In genomic region chr18:6785001-6785400, GRCh38 we compare ENCODE assay signal across 25 cellular contexts. TPM values are rescaled to one million over a fixed set of nuclear protein-coding genes. Genes with fewer than 3 reads are reported as not detected.
DNase-seq lines count a peak whose midpoint lies in the region; ATAC-seq and TF ChIP-seq lines count a peak whose summit lies in the region.
"Had no signal": no experiment of that assay in that cellular context is flagged by ENCODE, and none has a peak within 500 bp of the region (broad histone marks: within the 10 kb centered on the region; RNA-seq: fewer than 3 reads in every experiment).

No MANE protein-coding gene starts in this region.

- no peak for TF ChIP-seq CTCF in chondrocyte (IDR thresholded peaks at IDR 0.05)
- no peak for TF ChIP-seq CTCF in mesothelial cell of epicardium (IDR thresholded peaks at IDR 0.05; ENCODE audit: unreplicated experiment)
- TF ChIP-seq CTCF in smooth muscle cell (IDR thresholded peaks at IDR 0.05; ENCODE audit: borderline replicate concordance, insufficient read depth, poor library complexity, severe bottlenecking) = no peak

- no peaks in the 10 kb centered on the region for H3K27me3 ChIP-seq in smooth muscle cell (ENCODE audit: low read depth)
- H3K27me3 ChIP-seq: esophagus muscularis mucosa, right lobe of liver, SJCRH30 had no signal

- H3K9me3 ChIP-seq in smooth muscle cell (replicated peaks; ENCODE audit: low read depth) = no peaks in the 10 kb centered on the region
- H3K9me3 ChIP-seq: esophagus muscularis mucosa, right lobe of liver, SJCRH30 had no signal

- no peak for ATAC-seq in naive thymus-derived CD8-positive, alpha-beta T cell
- no peak for ATAC-seq in esophagus mucosa
- ATAC-seq: natural killer cell treated with Interleukin-12 subunit alpha and Interleukin-12 subunit beta and Interleukin-15 and Interleukin-18, amount 100 ng/mL, for 72 hours; right lobe of liver; stimulated activated naive B cell treated with anti-CD40 and anti-IgM and Interleukin-4, amounts not matched to agents 10 μg/mL and 1 μg/mL and 100 μg/mL, for 72 hours; T-cell had no signal

- H3K4me1 Mint-ChIP-seq in chondrocyte (ENCODE audit: low read depth) = peaks cover 43% of the 10 kb centered on the region
- peaks cover 54% of the 10 kb centered on the region for H3K4me1 Mint-ChIP-seq in mesothelial cell of epicardium
- no peaks in the 10 kb centered on the region for H3K4me1 Mint-ChIP-seq in naive thymus-derived CD8-positive, alpha-beta T cell
- H3K4me1 Mint-ChIP-seq: activated B cell treated with CpG ODN at 0.5 μM for 24 hours; activated naive CD4-positive, alpha-beta T cell treated with anti-CD3 and anti-CD28 coated beads, Interleukin-2, amount 10 ng/mL, durations not matched to agents 7 days and 5 days; CD4-positive, alpha-beta memory T cell; IgD-negative memory B cell; stimulated activated naive B cell treated with anti-CD40 and anti-IgM and Interleukin-4, amounts not matched to agents 10 μg/mL and 1 μg/mL and 100 μg/mL, for 72 hours; T-cell had no signal

- DNase-seq in GM03348 (ENCODE audit: low spot score) (peak; percentile 12), chondrocyte (ENCODE audit: low spot score) (no peak), mesothelial cell of epicardium (ENCODE audit: low spot score in 2 of 2, unreplicated experiment in 2 of 2) (no peak), smooth muscle cell (lab: John Stamatoyannopoulos, UW; ENCODE audit: unreplicated experiment) (no peak)
- no peak for DNase-seq in naive thymus-derived CD8-positive, alpha-beta T cell
- no peak for DNase-seq in stimulated activated CD4-positive, alpha-beta T cell treated with anti-CD3 and anti-CD28 coated beads, Interleukin-4, amount 100 ng/mL, for 1 hour
- DNase-seq: activated B cell treated with CpG ODN at 0.5 μM for 24 hours; activated CD4-positive, alpha-beta T cell treated with anti-CD3 and anti-CD28 coated beads, Interleukin-2, amount 50 U/mL, for 1 hour; activated naive CD4-positive, alpha-beta T cell treated with anti-CD3 and anti-CD28 coated beads, Interleukin-2, amount 10 ng/mL, durations not matched to agents 7 days and 5 days; amygdala; CD4-positive, alpha-beta memory T cell; cortex of kidney; H7; NCI-H1048; NCI-H187; posterior cingulate gyrus; right lobe of liver; SJCRH30; stimulated activated naive B cell treated with anti-CD40 and anti-IgM and Interleukin-4, amounts not matched to agents 10 μg/mL and 1 μg/mL and 100 μg/mL, for 72 hours; T-cell had no signal

- POLR2A ChIA-PET in naive thymus-derived CD8-positive, alpha-beta T cell (lab: Charles Lee) = no interaction called here

- H3K36me3 ChIP-seq in smooth muscle cell (ENCODE audit: low read depth) = no peaks in the 10 kb centered on the region
- H3K36me3 ChIP-seq: esophagus muscularis mucosa, right lobe of liver, SJCRH30 had no signal

- H3K9ac ChIP-seq in smooth muscle cell (ENCODE audit: low read depth) = no peak overlapping the region

- peaks cover 16% of the 10 kb centered on the region for H3K79me2 ChIP-seq in smooth muscle cell (ENCODE audit: low read depth)

- no peaks in the 10 kb centered on the region for H4K20me1 ChIP-seq in smooth muscle cell (ENCODE audit: low read depth)

- H3K36me3 Mint-ChIP-seq in chondrocyte (ENCODE audit: low read depth) (no peaks in the 10 kb centered on the region), mesothelial cell of epicardium (peaks cover 11% of the 10 kb centered on the region)
- H3K36me3 Mint-ChIP-seq in naive thymus-derived CD8-positive, alpha-beta T cell = no peaks in the 10 kb centered on the region
- H3K36me3 Mint-ChIP-seq: activated naive CD4-positive, alpha-beta T cell treated with anti-CD3 and anti-CD28 coated beads, Interleukin-2, amount 10 ng/mL, durations not matched to agents 7 days and 5 days; CD4-positive, alpha-beta memory T cell; IgD-negative memory B cell; natural killer cell treated with Interleukin-12 subunit alpha and Interleukin-12 subunit beta and Interleukin-15 and Interleukin-18, amount 100 ng/mL, for 72 hours; stimulated activated naive B cell treated with anti-CD40 and anti-IgM and Interleukin-4, amounts not matched to agents 10 μg/mL and 1 μg/mL and 100 μg/mL, for 72 hours; T-cell had no signal

- H2AFZ ChIP-seq in smooth muscle cell (ENCODE audit: low read depth) = no peak overlapping the region

- H3K27ac Mint-ChIP-seq in chondrocyte (ENCODE audit: unreplicated experiment) = peak overlapping the region; percentile 56
- H3K27ac Mint-ChIP-seq in mesothelial cell of epicardium = peak overlapping the region; percentile 96
- no peak overlapping the region for H3K27ac Mint-ChIP-seq in naive thymus-derived CD8-positive, alpha-beta T cell
- H3K27ac Mint-ChIP-seq: activated B cell treated with CpG ODN at 0.5 μM for 24 hours; activated naive CD4-positive, alpha-beta T cell treated with anti-CD3 and anti-CD28 coated beads, Interleukin-2, amount 10 ng/mL, durations not matched to agents 7 days and 5 days; activated T-helper 1 cell treated with anti-CD3 and anti-CD28 coated beads, Interleukin-12 subunit alpha, Interleukin-12 subunit beta, Interleukin-2, Interleukin-4 antibody, amounts not matched to agents 30 ng/mL and 10 ng/mL and 1 ng/mL, durations not matched to agents 14 hours and 24 hours and 36 hours; CD4-positive, alpha-beta memory T cell; IgD-negative memory B cell; natural killer cell treated with Interleukin-12 subunit alpha and Interleukin-12 subunit beta and Interleukin-15 and Interleukin-18, amount 100 ng/mL, for 72 hours; stimulated activated naive B cell treated with anti-CD40 and anti-IgM and Interleukin-4, amounts not matched to agents 10 μg/mL and 1 μg/mL and 100 μg/mL, for 72 hours; T-cell had no signal

- peak overlapping the region; percentile 62 for H3K4me2 ChIP-seq in smooth muscle cell

- peak overlapping the region; percentile 46 for H3K27ac ChIP-seq in smooth muscle cell (ENCODE audit: low read depth)
- H3K27ac ChIP-seq: esophagus muscularis mucosa, right lobe of liver, SJCRH30 had no signal

- peaks cover 24% of the 10 kb centered on the region for H3F3A ChIP-seq in smooth muscle cell (ENCODE audit: low read depth)

- H3K9me3 Mint-ChIP-seq in chondrocyte (ENCODE audit: low read depth) (peaks cover 4% of the 10 kb centered on the region), mesothelial cell of epicardium (peaks cover 8% of the 10 kb centered on the region)
- H3K9me3 Mint-ChIP-seq in naive thymus-derived CD8-positive, alpha-beta T cell = peaks cover 0 to 15% (median 1%) of the 10 kb centered on the region in 9 donors
- H3K9me3 Mint-ChIP-seq: activated B cell treated with CpG ODN at 0.5 μM for 24 hours; natural killer cell treated with Interleukin-12 subunit alpha and Interleukin-12 subunit beta and Interleukin-15 and Interleukin-18, amount 100 ng/mL, for 72 hours had no signal

- no peaks in the 10 kb centered on the region for H3K27me3 Mint-ChIP-seq in chondrocyte (ENCODE audit: low read depth)
- H3K27me3 Mint-ChIP-seq in mesothelial cell of epicardium (ENCODE audit: low read depth) = no peaks in the 10 kb centered on the region
- no peaks in the 10 kb centered on the region for H3K27me3 Mint-ChIP-seq in naive thymus-derived CD8-positive, alpha-beta T cell
- H3K27me3 Mint-ChIP-seq: activated B cell treated with CpG ODN at 0.5 μM for 24 hours; activated naive CD4-positive, alpha-beta T cell treated with anti-CD3 and anti-CD28 coated beads, Interleukin-2, amount 10 ng/mL, durations not matched to agents 7 days and 5 days; CD4-positive, alpha-beta memory T cell; IgD-negative memory B cell; natural killer cell treated with Interleukin-12 subunit alpha and Interleukin-12 subunit beta and Interleukin-15 and Interleukin-18, amount 100 ng/mL, for 72 hours; stimulated activated naive B cell treated with anti-CD40 and anti-IgM and Interleukin-4, amounts not matched to agents 10 μg/mL and 1 μg/mL and 100 μg/mL, for 72 hours; T-cell had no signal

- no peak overlapping the region for H3K4me3 ChIP-seq in smooth muscle cell
- H3K4me3 ChIP-seq: esophagus muscularis mucosa, right lobe of liver, SJCRH30 had no signal

- peaks cover 34% of the 10 kb centered on the region for H3K4me1 ChIP-seq in smooth muscle cell (ENCODE audit: low read depth)
- H3K4me1 ChIP-seq: right lobe of liver had no signal

- WGBS in smooth muscle cell (ENCODE audit: low lambda C conversion rate) = 27% methylated on average over 2 of the region's 2 CpGs

- no peak overlapping the region for H3K4me3 Mint-ChIP-seq in chondrocyte (ENCODE audit: unreplicated experiment)
- peak overlapping the region; percentile 16 for H3K4me3 Mint-ChIP-seq in mesothelial cell of epicardium
- H3K4me3 Mint-ChIP-seq in naive thymus-derived CD8-positive, alpha-beta T cell = no peak overlapping the region
- H3K4me3 Mint-ChIP-seq: activated B cell treated with CpG ODN at 0.5 μM for 24 hours; activated naive CD4-positive, alpha-beta T cell treated with anti-CD3 and anti-CD28 coated beads, Interleukin-2, amount 10 ng/mL, durations not matched to agents 7 days and 5 days; activated T-helper 1 cell treated with anti-CD3 and anti-CD28 coated beads, Interleukin-12 subunit alpha, Interleukin-12 subunit beta, Interleukin-2, Interleukin-4 antibody, amounts not matched to agents 30 ng/mL and 10 ng/mL and 1 ng/mL, durations not matched to agents 14 hours and 24 hours and 36 hours; CD4-positive, alpha-beta memory T cell; IgD-negative memory B cell; natural killer cell treated with Interleukin-12 subunit alpha and Interleukin-12 subunit beta and Interleukin-15 and Interleukin-18, amount 100 ng/mL, for 72 hours; stimulated activated naive B cell treated with anti-CD40 and anti-IgM and Interleukin-4, amounts not matched to agents 10 μg/mL and 1 μg/mL and 100 μg/mL, for 72 hours; T-cell had no signal

RNA-seq across cellular contexts. Expression of gene ARHGAP28, which starts 55.5 kb away (rescaled TPM):
- 17.9 to 25.1 TPM (median 18.1 TPM) in 3 replicates for total RNA-seq in chondrocyte
- total RNA-seq in mesothelial cell of epicardium = 153 to 161 TPM (median 159 TPM) in 3 replicates
- 27.7 and 40.0 TPM in 2 replicates for total RNA-seq in smooth muscle cell
- 13.8 and 16.2 TPM in 2 replicates for polyA plus RNA-seq in smooth muscle cell
- not detected for total RNA-seq in naive thymus-derived CD8-positive, alpha-beta T cell
- polyA plus RNA-seq in naive thymus-derived CD8-positive, alpha-beta T cell = not detected
- 2.4 TPM for total RNA-seq in esophagus mucosa
- total RNA-seq: activated B cell treated with CpG ODN at 0.5 μM for 24 hours; activated T-helper 1 cell treated with anti-CD3 and anti-CD28 coated beads, Interleukin-12 subunit alpha, Interleukin-12 subunit beta, Interleukin-2, Interleukin-4 antibody, amounts not matched to agents 30 ng/mL and 10 ng/mL and 1 ng/mL, durations not matched to agents 14 hours and 24 hours and 36 hours; CD4-positive, alpha-beta memory T cell; natural killer cell treated with Interleukin-12 subunit alpha and Interleukin-12 subunit beta and Interleukin-15 and Interleukin-18, amount 100 ng/mL, for 72 hours had no signal
- polyA plus RNA-seq: CD4-positive, alpha-beta memory T cell; IgD-negative memory B cell had no signal

Comparison
In these comparisons a context has a peak if more than half of its experiments do, and no peak if none do; other contexts are left out.
1. H3K27ac Mint-ChIP-seq: peak in chondrocyte (single experiment) and mesothelial cell of epicardium (single experiment); none in naive thymus-derived CD8-positive, alpha-beta T cell (0 of 10).